Comparison of ENCODE assay signal across 8 cellular contexts in the genomic region with DNA sequence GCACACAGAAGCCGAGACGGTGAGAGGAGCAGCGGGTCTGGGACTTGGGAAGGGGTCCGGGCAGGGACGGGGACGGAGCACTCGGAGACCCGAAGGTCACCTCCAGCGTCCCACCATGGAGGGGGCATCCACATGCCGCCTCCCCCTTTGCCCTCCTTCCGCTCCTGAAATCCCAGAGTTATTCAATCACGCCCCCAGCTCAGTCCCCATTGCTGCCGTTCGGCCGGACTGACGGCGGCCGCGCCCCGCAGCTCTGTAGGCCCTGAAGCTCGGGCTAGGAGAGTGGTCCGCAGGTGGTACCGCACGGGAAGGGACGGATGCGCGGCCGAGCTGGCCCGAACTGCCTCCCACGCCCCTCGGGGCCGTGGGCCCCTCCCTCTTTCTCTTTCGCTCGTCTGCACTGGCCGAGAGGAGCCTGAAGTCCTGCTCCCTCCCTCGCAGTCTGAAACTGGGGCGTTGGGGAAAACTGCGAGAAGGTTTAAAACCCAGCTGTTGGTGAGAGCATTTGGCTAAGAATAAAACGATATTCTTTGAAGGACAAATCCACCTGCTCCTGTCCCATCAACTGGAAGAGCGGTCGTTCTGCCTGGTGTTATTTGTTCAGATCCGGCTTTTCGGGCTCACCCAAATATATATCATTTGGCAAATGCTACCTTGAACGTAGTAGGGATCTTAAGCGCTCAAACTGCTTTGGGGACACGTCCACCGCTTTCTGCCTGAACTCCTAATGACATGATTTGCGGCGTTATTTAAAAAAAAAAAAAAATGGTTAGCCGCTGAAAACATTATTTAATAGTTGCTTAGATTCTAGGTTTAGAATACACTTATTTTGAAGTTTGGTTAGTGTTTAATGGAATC. TPM values are rescaled to one million over a fixed set of nuclear protein-coding genes. Genes with fewer than 3 reads are reported as not detected.
DNase-seq lines count a peak whose midpoint lies in the region; ATAC-seq and TF ChIP-seq lines count a peak whose summit lies in the region.

No MANE protein-coding gene starts in this region.

- peak overlapping the region; percentile 98 for H3K4me3 Mint-ChIP-seq in activated T-helper 2 cell treated with anti-CD3 and anti-CD28 coated beads, Interferon-gamma antibody, Interleukin-2, Interleukin-4, amounts not matched to agents 10 μg/mL and 5 μg/mL and 100 μg/mL, durations not matched to agents 14 hours and 24 hours and 36 hours (ENCODE audit: low read depth)
- peak overlapping the region; percentile 99 for H3K4me3 Mint-ChIP-seq in natural killer cell treated with Interleukin-12 subunit alpha and Interleukin-12 subunit beta and Interleukin-15 and Interleukin-18, amount 100 ng/mL, for 72 hours

- peak overlapping the region; percentile 87 for H3K4me3 ChIP-seq in NT2/D1 (ENCODE audit: insufficient read length, low read depth)
- peak overlapping the region; percentile 97 for H3K4me3 ChIP-seq in fibroblast of pulmonary artery (replicated peaks; ENCODE audit: low read depth, low read length)

- TF ChIP-seq CTCF in fibroblast of pulmonary artery (IDR thresholded peaks at IDR 0.05; ENCODE audit: low read length, missing control alignments): no peak

- peak overlapping the region; percentile 96 for H3K9ac ChIP-seq in NT2/D1 (ENCODE audit: insufficient read length, low read depth)

- peak overlapping the region; percentile 99 for H3K27ac Mint-ChIP-seq in activated T-helper 2 cell treated with anti-CD3 and anti-CD28 coated beads, Interferon-gamma antibody, Interleukin-2, Interleukin-4, amounts not matched to agents 10 μg/mL and 5 μg/mL and 100 μg/mL, durations not matched to agents 14 hours and 24 hours and 36 hours
- peak overlapping the region; percentile 99 to 100 for H3K27ac Mint-ChIP-seq in natural killer cell treated with Interleukin-12 subunit alpha and Interleukin-12 subunit beta and Interleukin-15 and Interleukin-18, amount 100 ng/mL, for 72 hours

- H3K36me3 ChIP-seq in NT2/D1 (ENCODE audit: insufficient read depth, insufficient read length, low read length): peaks cover 19% of the 10 kb centered on the region

- H3K27me3 Mint-ChIP-seq in activated T-helper 2 cell treated with anti-CD3 and anti-CD28 coated beads, Interferon-gamma antibody, Interleukin-2, Interleukin-4, amounts not matched to agents 10 μg/mL and 5 μg/mL and 100 μg/mL, durations not matched to agents 14 hours and 24 hours and 36 hours (ENCODE audit: low read depth): no peaks in the 10 kb centered on the region
- no peaks in the 10 kb centered on the region for H3K27me3 Mint-ChIP-seq in natural killer cell treated with Interleukin-12 subunit alpha and Interleukin-12 subunit beta and Interleukin-15 and Interleukin-18, amount 100 ng/mL, for 72 hours

- intact Hi-C loops in activated T-helper 2 cell treated with anti-CD3 and anti-CD28 coated beads, Interferon-gamma antibody, Interleukin-2, Interleukin-4, amounts not matched to agents 10 μg/mL and 5 μg/mL and 100 μg/mL, durations not matched to agents 14 hours and 24 hours and 36 hours (cut with micrococcal nuclease): loop anchor here (1.0 to 2.0 kb wide), 8 partner anchors 16 to 265 kb away; a partner anchor contains a TSS

- peaks cover 3% of the 10 kb centered on the region for H3K4me1 ChIP-seq in NT2/D1 (ENCODE audit: insufficient read depth, insufficient read length)

- ATAC-seq in HG03439 (IDR thresholded peaks at IDR 0.05; ENCODE audit: unreplicated experiment): peak; percentile 63
- peak; percentile 78 to 82 for ATAC-seq in natural killer cell treated with Interleukin-12 subunit alpha and Interleukin-12 subunit beta and Interleukin-15 and Interleukin-18, amount 100 ng/mL, for 72 hours

- H3K36me3 Mint-ChIP-seq in activated T-helper 2 cell treated with anti-CD3 and anti-CD28 coated beads, Interferon-gamma antibody, Interleukin-2, Interleukin-4, amounts not matched to agents 10 μg/mL and 5 μg/mL and 100 μg/mL, durations not matched to agents 14 hours and 24 hours and 36 hours (ENCODE audit: low read depth): peaks cover 33% of the 10 kb centered on the region
- H3K36me3 Mint-ChIP-seq in natural killer cell treated with Interleukin-12 subunit alpha and Interleukin-12 subunit beta and Interleukin-15 and Interleukin-18, amount 100 ng/mL, for 72 hours: no peaks in the 10 kb centered on the region

- H3K9me3 ChIP-seq in NT2/D1 (ENCODE audit: insufficient read depth, low read length): no peaks in the 10 kb centered on the region

- no peaks in the 10 kb centered on the region for H3K27me3 ChIP-seq in NT2/D1 (ENCODE audit: insufficient read depth, insufficient read length)

- H3K9me3 Mint-ChIP-seq in activated T-helper 2 cell treated with anti-CD3 and anti-CD28 coated beads, Interferon-gamma antibody, Interleukin-2, Interleukin-4, amounts not matched to agents 10 μg/mL and 5 μg/mL and 100 μg/mL, durations not matched to agents 14 hours and 24 hours and 36 hours: no peaks in the 10 kb centered on the region
- no peaks in the 10 kb centered on the region for H3K9me3 Mint-ChIP-seq in natural killer cell treated with Interleukin-12 subunit alpha and Interleukin-12 subunit beta and Interleukin-15 and Interleukin-18, amount 100 ng/mL, for 72 hours

- peak in 12 of 14 donors; percentile 24 to 77 (median 66) for DNase-seq in C1 segment of cervical spinal cord (lab: John Stamatoyannopoulos, UW)
- DNase-seq in GM19240 (ENCODE audit: insufficient read length, low spot score): peak; percentile 47
- no peak for DNase-seq in NT2/D1 (ENCODE audit: low read depth, low spot score)
- DNase-seq in activated T-helper 2 cell treated with anti-CD3 and anti-CD28 coated beads, Interferon-gamma antibody, Interleukin-2, Interleukin-4, amounts not matched to agents 10 μg/mL and 5 μg/mL and 100 μg/mL, durations not matched to agents 14 hours and 24 hours and 36 hours (ENCODE audit: low spot score): peak; percentile 55
- peak; percentile 74 for DNase-seq in fibroblast of pulmonary artery (ENCODE audit: low read depth)
- DNase-seq in natural killer cell treated with Interleukin-12 subunit alpha and Interleukin-12 subunit beta and Interleukin-15 and Interleukin-18, amount 100 ng/mL, for 72 hours (ENCODE audit: low spot score): peak; percentile 87
- DNase-seq in stimulated activated naive CD4-positive, alpha-beta T cell treated with Interleukin-2 at 50 U/mL for 16 hours (lab: John Stamatoyannopoulos, UW): peak; percentile 42

- peaks cover 39% of the 10 kb centered on the region for H3K4me1 Mint-ChIP-seq in activated T-helper 2 cell treated with anti-CD3 and anti-CD28 coated beads, Interferon-gamma antibody, Interleukin-2, Interleukin-4, amounts not matched to agents 10 μg/mL and 5 μg/mL and 100 μg/mL, durations not matched to agents 14 hours and 24 hours and 36 hours (ENCODE audit: low read depth)
- H3K4me1 Mint-ChIP-seq in natural killer cell treated with Interleukin-12 subunit alpha and Interleukin-12 subunit beta and Interleukin-15 and Interleukin-18, amount 100 ng/mL, for 72 hours (ENCODE audit: low read depth in 2 of 2): peaks cover 39 to 44% of the 10 kb centered on the region in 2 donors

RNA-seq across cellular contexts. Expression of a gene that starts 0.7 kb away (rescaled TPM):
- total RNA-seq in activated T-helper 2 cell treated with anti-CD3 and anti-CD28 coated beads, Interferon-gamma antibody, Interleukin-2, Interleukin-4, amounts not matched to agents 10 μg/mL and 5 μg/mL and 100 μg/mL, durations not matched to agents 14 hours and 24 hours and 36 hours: 57.4 and 59.0 TPM in 2 replicates
- total RNA-seq in natural killer cell treated with Interleukin-12 subunit alpha and Interleukin-12 subunit beta and Interleukin-15 and Interleukin-18, amount 100 ng/mL, for 72 hours: 10 to 100 TPM; 49.6 to 59.4 TPM

RNA-seq across cellular contexts. Expression of a gene that starts 51.9 kb away (rescaled TPM):
- 143 and 156 TPM in 2 replicates for total RNA-seq in activated T-helper 2 cell treated with anti-CD3 and anti-CD28 coated beads, Interferon-gamma antibody, Interleukin-2, Interleukin-4, amounts not matched to agents 10 μg/mL and 5 μg/mL and 100 μg/mL, durations not matched to agents 14 hours and 24 hours and 36 hours
- total RNA-seq in natural killer cell treated with Interleukin-12 subunit alpha and Interleukin-12 subunit beta and Interleukin-15 and Interleukin-18, amount 100 ng/mL, for 72 hours: 100 to 1,000 TPM; 107 to 159 TPM
